23 cellular contexts compared by ENCODE assay signal in the genomic region with DNA sequence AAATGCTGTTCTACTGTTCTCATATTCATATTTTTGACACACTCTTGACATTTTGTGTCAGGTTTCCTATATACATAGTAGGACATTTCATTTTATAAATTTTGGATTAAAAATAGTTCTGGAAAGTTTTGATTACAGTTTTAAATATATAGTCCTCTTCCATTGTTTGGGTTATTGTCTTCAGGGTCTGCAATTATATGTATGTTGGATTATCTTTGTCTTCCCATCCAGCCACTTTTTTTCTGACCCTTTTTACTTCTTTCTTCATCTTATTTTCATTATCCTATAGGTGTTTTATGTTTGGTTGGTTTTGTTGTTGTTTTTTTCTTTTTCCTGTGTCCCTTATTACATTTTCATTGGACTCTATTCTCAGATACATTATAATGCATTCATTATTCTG.
"Had no signal": no experiment of that assay in that cellular context is flagged by ENCODE, and none has a peak within 500 bp of the region (broad histone marks: within the 10 kb centered on the region; RNA-seq: fewer than 3 reads in every experiment).

No MANE protein-coding gene starts in this region.

- H3K27me3 Mint-ChIP-seq: memory B cell; progenitor cell of endocrine pancreas; stimulated activated naive B cell treated with anti-CD40 and anti-IgM and Interleukin-4, amounts not matched to agents 10 μg/mL and 1 μg/mL and 100 μg/mL, for 72 hours had no signal

- H3K27me3 ChIP-seq: ovary, right atrium auricular region, right lobe of liver, stomach, tibial artery, upper lobe of right lung had no signal

- H3K27ac ChIP-seq: left ventricle myocardium inferior, ovary, right atrium auricular region, right lobe of liver, stomach, thoracic aorta, tibial artery, upper lobe of right lung had no signal

- H3K4me3 Mint-ChIP-seq: memory B cell; naive thymus-derived CD4-positive, alpha-beta T cell; natural killer cell treated with Interleukin-12 subunit alpha and Interleukin-12 subunit beta and Interleukin-15 and Interleukin-18, amount 100 ng/mL, for 72 hours; stimulated activated naive B cell treated with anti-CD40 and anti-IgM and Interleukin-4, amounts not matched to agents 10 μg/mL and 1 μg/mL and 100 μg/mL, for 72 hours had no signal

- H3K4me3 ChIP-seq: left ventricle myocardium inferior, lung, mucosa of descending colon, ovary, right atrium auricular region, right lobe of liver, stomach, thoracic aorta, tibial artery, upper lobe of right lung had no signal

- H3K4me1 Mint-ChIP-seq: memory B cell; naive thymus-derived CD4-positive, alpha-beta T cell; stimulated activated naive B cell treated with anti-CD40 and anti-IgM and Interleukin-4, amounts not matched to agents 10 μg/mL and 1 μg/mL and 100 μg/mL, for 72 hours had no signal

- H3K36me3 ChIP-seq: left ventricle myocardium inferior, ovary, right atrium auricular region, right lobe of liver, stomach, thoracic aorta, tibial artery, upper lobe of right lung had no signal

- ATAC-seq: mucosa of descending colon; naive thymus-derived CD4-positive, alpha-beta T cell; natural killer cell treated with Interleukin-12 subunit alpha and Interleukin-12 subunit beta and Interleukin-15 and Interleukin-18, amount 100 ng/mL, for 72 hours; right lobe of liver; stimulated activated naive B cell treated with anti-CD40 and anti-IgM and Interleukin-4, amounts not matched to agents 10 μg/mL and 1 μg/mL and 100 μg/mL, for 72 hours; stimulated activated naive CD8-positive, alpha-beta T cell treated with anti-CD3 and anti-CD28 coated beads, Interleukin-15, Interleukin-2, amounts not matched to agents 100 U/mL and 50 U/mL, for 24 hours; upper lobe of right lung had no signal

- DNase-seq: islet precursor cell; left ventricle myocardium inferior; midbrain; mucosa of descending colon; naive thymus-derived CD4-positive, alpha-beta T cell; ovary; right lobe of liver; stimulated activated CD4-positive, alpha-beta T cell treated with anti-CD3 and anti-CD28 coated beads, Interleukin-12 subunit alpha, Interleukin-12 subunit beta, amount 100 ng/mL, for 4 hours; stimulated activated CD4-positive, alpha-beta T cell treated with anti-CD3 and anti-CD28 coated beads, Interleukin-15, amount 100 ng/mL, for 24 hours; stimulated activated CD4-positive, alpha-beta T cell treated with anti-CD3 and anti-CD28 coated beads, Interleukin-2, amount 100 ng/mL, for 24 hours; stimulated activated CD4-positive, alpha-beta T cell treated with anti-CD3 and anti-CD28 coated beads, Interleukin-4, amount 100 ng/mL, for 1 hour; stimulated activated naive B cell treated with anti-CD40 and anti-IgM and Interleukin-4, amounts not matched to agents 10 μg/mL and 1 μg/mL and 100 μg/mL, for 72 hours; stimulated activated naive CD8-positive, alpha-beta T cell treated with anti-CD3 and anti-CD28 coated beads, Interleukin-15, Interleukin-2, amounts not matched to agents 100 U/mL and 50 U/mL, for 24 hours; stomach; tibial artery; trophoblast cell; upper lobe of right lung had no signal

- H3K27ac Mint-ChIP-seq: memory B cell; naive thymus-derived CD4-positive, alpha-beta T cell; natural killer cell treated with Interleukin-12 subunit alpha and Interleukin-12 subunit beta and Interleukin-15 and Interleukin-18, amount 100 ng/mL, for 72 hours; progenitor cell of endocrine pancreas; stimulated activated naive B cell treated with anti-CD40 and anti-IgM and Interleukin-4, amounts not matched to agents 10 μg/mL and 1 μg/mL and 100 μg/mL, for 72 hours had no signal

- H3K4me1 ChIP-seq: left ventricle myocardium inferior, right atrium auricular region, right lobe of liver, tibial artery, upper lobe of right lung had no signal

- H3K9me3 ChIP-seq: ovary had no signal
